In the genomic region with DNA sequence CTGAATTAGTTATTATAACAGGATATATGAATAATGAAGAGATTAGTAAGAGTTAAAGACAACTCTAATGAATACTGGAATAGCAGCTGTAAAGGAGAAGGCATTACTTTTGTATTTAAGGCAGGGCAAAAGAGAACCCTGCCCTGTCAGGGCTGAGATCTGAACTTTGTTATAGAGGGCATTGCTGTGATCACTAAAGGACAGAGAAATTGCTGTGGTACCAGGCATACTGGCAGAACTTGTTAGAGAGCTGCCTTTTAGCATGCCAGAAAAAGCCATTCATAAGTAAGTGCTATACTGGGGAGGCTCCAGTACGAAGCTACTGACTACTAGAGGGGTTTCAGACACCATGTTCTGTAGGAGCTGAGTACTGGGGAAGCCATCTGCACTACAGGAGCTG, we compare ENCODE assay signal across 20 cellular contexts.
"Had no signal": no experiment of that assay in that cellular context is flagged by ENCODE, and none has a peak within 500 bp of the region (broad histone marks: within the 10 kb centered on the region; RNA-seq: fewer than 3 reads in every experiment).

No MANE protein-coding gene starts in this region.

- DNase-seq: cortex of kidney; dorsolateral prefrontal cortex; effector CD8-positive, alpha-beta T cell; foreskin melanocyte; heart left ventricle; hippocampal formation; left colon; left ventricle myocardium superior; mucosa of descending colon; naive thymus-derived CD8-positive, alpha-beta T cell; ovary; spleen; stimulated activated CD4-positive, alpha-beta T cell treated with anti-CD3 and anti-CD28 coated beads, Interleukin-15, amount 100 ng/mL, for 24 hours; stimulated activated CD4-positive, alpha-beta T cell treated with anti-CD3 and anti-CD28 coated beads, Interleukin-1b, Interleukin-23, amount 100 ng/mL, for 48 hours; stimulated activated CD4-positive, alpha-beta T cell treated with anti-CD3 and anti-CD28 coated beads, Interleukin-4, amount 100 ng/mL, for 24 hours; tibial artery; upper lobe of right lung had no signal

- H3K27ac ChIP-seq: dorsolateral prefrontal cortex, heart left ventricle, ovary, right atrium auricular region, spleen, tibial artery, upper lobe of right lung, vagina had no signal

- H3K9me3 ChIP-seq: heart left ventricle, mucosa of descending colon, ovary, right atrium auricular region, tibial artery, upper lobe of right lung, vagina had no signal

- H3K4me3 ChIP-seq: dorsolateral prefrontal cortex, heart left ventricle, mucosa of descending colon, ovary, right atrium auricular region, spleen, tibial artery, upper lobe of right lung, vagina had no signal

- H3K36me3 ChIP-seq: heart left ventricle, ovary, right atrium auricular region, spleen, tibial artery, upper lobe of right lung, vagina had no signal

- ATAC-seq: heart left ventricle; left colon; left ventricle myocardium superior; mucosa of descending colon; naive thymus-derived CD8-positive, alpha-beta T cell; stimulated activated memory B cell treated with anti-CD40 and anti-IgM and Interleukin-4, amounts not matched to agents 10 μg/mL and 1 μg/mL and 100 μg/mL, for 72 hours; upper lobe of right lung had no signal

- H3K4me1 ChIP-seq: heart left ventricle, right atrium auricular region, spleen, upper lobe of right lung, vagina had no signal

- H3K27me3 ChIP-seq: dorsolateral prefrontal cortex, heart left ventricle, ovary, right atrium auricular region, spleen, tibial artery, upper lobe of right lung, vagina had no signal
